Comparison of ENCODE assay signal across 8 cellular contexts in genomic region chr11:33040127-33040861, GRCh38. TPM values are rescaled to one million over a fixed set of nuclear protein-coding genes. Genes with fewer than 3 reads are reported as not detected.
DNase-seq lines count a peak whose midpoint lies in the region; ATAC-seq and TF ChIP-seq lines count a peak whose summit lies in the region.

No MANE protein-coding gene starts in this region.

- H3K9me3 ChIP-seq in CD8-positive, alpha-beta T cell (ENCODE audit: low read length) = no peaks in the 10 kb centered on the region
- H3K9me3 ChIP-seq in IMR-90 (ENCODE audit: control insufficient read depth, insufficient read depth, low read length) = no peaks in the 10 kb centered on the region
- H3K9me3 ChIP-seq in T-helper 17 cell (ENCODE audit: control insufficient read depth, low read length, poor library complexity, severe bottlenecking) = no peaks in the 10 kb centered on the region
- H3K9me3 ChIP-seq in mesenchymal stem cell (ENCODE audit: control insufficient read depth, low read length) = peaks cover under 1% of the 10 kb centered on the region

- peak overlapping the region; percentile 33; the same call in 1 of the 2 replicates for H2BK120ac ChIP-seq in IMR-90 (ENCODE audit: low read depth, low read length)
- no peak overlapping the region for H2BK120ac ChIP-seq in mesenchymal stem cell (ENCODE audit: low read depth, low read length)

- H4K8ac ChIP-seq in IMR-90 (ENCODE audit: low read depth in 2 of 2, low read length in 2 of 2) (peak overlapping the region; percentile 56 to 74; a peak in 2 of 4 replicates), mesenchymal stem cell (ENCODE audit: low read length) (no peak overlapping the region)

- peak overlapping the region; percentile 71 for H3K27ac ChIP-seq in CD8-positive, alpha-beta T cell (ENCODE audit: low read depth, low read length)
- H3K27ac ChIP-seq in IMR-90 (ENCODE audit: insufficient read depth, low read length) (peak overlapping the region; percentile 95), cingulate gyrus (ENCODE audit: low read depth, low read length) (peak overlapping the region; percentile 97), mesenchymal stem cell (ENCODE audit: low read length, poor library complexity, severe bottlenecking) (peak overlapping the region; percentile 80), temporal lobe (ENCODE audit: low read depth, low read length) (peak overlapping the region; percentile 93)

- H3K4ac ChIP-seq in IMR-90 (ENCODE audit: low read depth, low read length) (peak overlapping the region; percentile 87), mesenchymal stem cell (ENCODE audit: low read depth in 1 of 2, low read length in 2 of 2) (no peak overlapping the region)

- no TSS peak for BruUV-seq in IMR-90 (replicated peaks; lab: Mats Ljungman, UMichigan)

- TF ChIP-seq RAD21 in IMR-90 (IDR thresholded peaks at IDR 0.05; ENCODE audit: low read length) = no peak

- in situ Hi-C loops in IMR-90 (cut with MboI; ENCODE audit: low sequenced_read_pairs) = no loop called here

- H4K91ac ChIP-seq in IMR-90 (ENCODE audit: insufficient read depth, low read depth, low read length) (peak overlapping the region; percentile 67), mesenchymal stem cell (ENCODE audit: low read length) (no peak overlapping the region)

- peak overlapping the region in 1 of 2 experiments; percentile 15 for H2BK12ac ChIP-seq in mesenchymal stem cell (ENCODE audit: low read length in 2 of 2)

- H3K18ac ChIP-seq in IMR-90 (ENCODE audit: low read depth, low read length) = peak overlapping the region; percentile 8
- H3K18ac ChIP-seq in mesenchymal stem cell (ENCODE audit: low read depth in 1 of 2, low read length in 2 of 2) = peak overlapping the region; percentile 61 to 82

- H3K23ac ChIP-seq in IMR-90 (ENCODE audit: low read depth, low read length) (peak overlapping the region; percentile 93), mesenchymal stem cell (ENCODE audit: low read length in 2 of 2) (no peak overlapping the region)

- H3K27me3 ChIP-seq in CD8-positive, alpha-beta T cell (ENCODE audit: insufficient read depth, low read length) = no peaks in the 10 kb centered on the region
- H3K27me3 ChIP-seq in IMR-90 (ENCODE audit: control insufficient read depth, insufficient read depth, low read length) (no peaks in the 10 kb centered on the region), mesenchymal stem cell (ENCODE audit: control insufficient read depth in 1 of 2, insufficient read depth in 1 of 2, low read length in 2 of 2) (no peaks in the 10 kb centered on the region)

- H3K4me1 Mint-ChIP-seq in CD8-positive, alpha-beta T cell (ENCODE audit: low read depth) = peaks cover 20% of the 10 kb centered on the region
- peaks cover 15% of the 10 kb centered on the region for H3K4me1 Mint-ChIP-seq in T-helper 17 cell

- H3K27me3 Mint-ChIP-seq in CD8-positive, alpha-beta T cell (ENCODE audit: low read depth) = no peaks in the 10 kb centered on the region
- H3K27me3 Mint-ChIP-seq in T-helper 17 cell = peaks cover 3% of the 10 kb centered on the region

- H3K9me3 Mint-ChIP-seq in CD8-positive, alpha-beta T cell = no peaks in the 10 kb centered on the region

- H3K4me1 ChIP-seq in CD8-positive, alpha-beta T cell (ENCODE audit: insufficient read depth, low read length) = peaks cover 10% of the 10 kb centered on the region
- H3K4me1 ChIP-seq in IMR-90 (ENCODE audit: control insufficient read depth, insufficient read depth, low read length) = peaks cover 5% of the 10 kb centered on the region; the same call in 1 of the 2 replicates
- H3K4me1 ChIP-seq in mesenchymal stem cell (ENCODE audit: control insufficient read depth, insufficient read depth, low read depth, low read length) = peaks cover 1% of the 10 kb centered on the region

- no peak overlapping the region; the same call in 1 of the 2 replicates for H2BK20ac ChIP-seq in IMR-90 (ENCODE audit: low read depth, low read length)

- no peak for TF ChIP-seq POLR2A in IMR-90 (IDR thresholded peaks at IDR 0.05; ENCODE audit: low read depth, low read length)

- DNase-seq in CD8-positive, alpha-beta T cell = peak in 2 of 7 experiments; percentile 40 to 64
- DNase-seq in GM20000 (ENCODE audit: low spot score) = peak; percentile 72
- peak; percentile 44 for DNase-seq in IMR-90
- peak in 1 of 3 donors; percentile 17 for DNase-seq in T-helper 17 cell
- DNase-seq in mesenchymal stem cell = peak; percentile 38
- DNase-seq in NCI-H2029 treated with DMSO at 0.1 percent for 48 hours (lab: John Stamatoyannopoulos, UW) = no peak

- H3K36me3 ChIP-seq in CD8-positive, alpha-beta T cell (ENCODE audit: insufficient read depth, low read length) = no peaks in the 10 kb centered on the region
- H3K36me3 ChIP-seq in IMR-90 (ENCODE audit: control insufficient read depth, insufficient read depth, low read length) (peaks cover 4% of the 10 kb centered on the region), mesenchymal stem cell (ENCODE audit: control insufficient read depth in 1 of 2, insufficient read depth in 2 of 2, low read depth in 1 of 2, low read length in 2 of 2) (peaks cover 4 to 21% of the 10 kb centered on the region in 2 experiments)

- H2AK9ac ChIP-seq in IMR-90 (replicated peaks; ENCODE audit: low read depth, low read length, poor library complexity) = peak overlapping the region; percentile 95

- ATAC-seq in CD8-positive, alpha-beta T cell = peak; percentile 53
- ATAC-seq in IMR-90 (ENCODE audit: low read depth) = peak; percentile 8
- ATAC-seq in T-helper 17 cell = peak; percentile 55

- dilution Hi-C loops in IMR-90 (cut with HindIII; ENCODE audit: low sequenced_read_pairs, unreplicated experiment) = no loop called here

- no peak for TF ChIP-seq CTCF in CD8-positive, alpha-beta T cell (IDR thresholded peaks at IDR 0.05)
- TF ChIP-seq CTCF in GM20000 (IDR thresholded peaks at IDR 0.05; ENCODE audit: extremely low read depth, missing control alignments) (no peak), IMR-90 (conservative IDR thresholded peaks at IDR 0.05; ENCODE audit: low read depth, low read length) (no peak)

- H3K4me2 ChIP-seq in IMR-90 (ENCODE audit: low read depth, low read length) = peak overlapping the region; percentile 87
- H3K4me2 ChIP-seq in mesenchymal stem cell (ENCODE audit: low read length, poor library complexity, severe bottlenecking) = peak overlapping the region; percentile 86

- no CpG with 5 or more reads among the region's 20 CpGs for WGBS in IMR-90 (ENCODE audit: extremely low coverage in 2 of 2, insufficient read length in 1 of 2), 2 experiments
- WGBS in mesenchymal stem cell = 15% methylated on average over 16 of the region's 20 CpGs

- peak overlapping the region; percentile 98 for H3K4me3 ChIP-seq in CD8-positive, alpha-beta T cell (ENCODE audit: low read depth, low read length)
- H3K4me3 ChIP-seq in IMR-90 (ENCODE audit: insufficient read depth, low read depth, low read length) (peak overlapping the region; percentile 63), mesenchymal stem cell (ENCODE audit: insufficient read depth in 1 of 2, low read depth in 1 of 2, low read length in 2 of 2) (peak overlapping the region; percentile 85 to 89)

- POLR2A ChIA-PET in CD8-positive, alpha-beta T cell (lab: Charles Lee) = interaction anchor here (0.7 to 3.4 kb wide), 5 partner anchors 8 to 81 kb away, joined by 3 to 23 read pairs (median 7); partner anchors contain the start of gene DEPDC7
- POLR2A ChIA-PET in IMR-90 (lab: Charles Lee; ENCODE audit: unreplicated experiment) = interaction anchor here (0.9 to 1.7 kb wide), 2 partner anchors 24 to 72 kb away, joined by 3 to 6 read pairs; partner anchors contain the start of gene DEPDC7

- peak overlapping the region; percentile 91 for H3K27ac Mint-ChIP-seq in CD8-positive, alpha-beta T cell
- peak overlapping the region; percentile 87 for H3K27ac Mint-ChIP-seq in T-helper 17 cell

- CTCF ChIA-PET in CD8-positive, alpha-beta T cell (lab: Charles Lee) = interaction anchor here (1.0 to 2.5 kb wide), 3 partner anchors 17 to 24 kb away, joined by 3 to 8 read pairs (median 4); no protein-coding TSS in a partner anchor
- CTCF ChIA-PET in IMR-90 (lab: Yijun Ruan, JAX) = interaction anchor here (1.1 kb wide), 1 partner anchor 19 kb away, joined by 3 read pairs; no protein-coding TSS in a partner anchor

- H3K79me1 ChIP-seq in IMR-90 (ENCODE audit: low read depth in 1 of 2, low read length in 2 of 2) = peaks cover 24 to 33% of the 10 kb centered on the region in 2 experiments
- peaks cover 15% of the 10 kb centered on the region for H3K79me1 ChIP-seq in mesenchymal stem cell (replicated peaks; ENCODE audit: low read length, poor library complexity, severe bottlenecking)

- H2BK5ac ChIP-seq in IMR-90 (ENCODE audit: low read depth, low read length, poor library complexity, severe bottlenecking) (peak overlapping the region; percentile 98), mesenchymal stem cell (ENCODE audit: low read depth, low read length, poor library complexity, severe bottlenecking) (no peak overlapping the region)

- H3K4me3 Mint-ChIP-seq in CD8-positive, alpha-beta T cell = peak overlapping the region; percentile 95
- H3K4me3 Mint-ChIP-seq in T-helper 17 cell = peak overlapping the region; percentile 92

- H3K9ac ChIP-seq in IMR-90 (ENCODE audit: low read depth, low read length) (peak overlapping the region; percentile 91), mesenchymal stem cell (ENCODE audit: low read length) (peak overlapping the region; percentile 95)

- no peaks in the 10 kb centered on the region; the same call in 1 of the 2 replicates for H4K20me1 ChIP-seq in IMR-90 (ENCODE audit: insufficient read depth, low read length)

- intact Hi-C loops in CD8-positive, alpha-beta T cell (cut with DNase I, micrococcal nuclease) = no loop called here
- intact Hi-C loops in IMR-90 (cut with micrococcal nuclease) = no loop called here

- no peaks in the 10 kb centered on the region for H3K9me1 ChIP-seq in IMR-90 (ENCODE audit: insufficient read depth, low read length)

- peak overlapping the region; percentile 94 for H3K56ac ChIP-seq in IMR-90 (ENCODE audit: extremely low read depth, insufficient read depth, low read length)

- H2BK15ac ChIP-seq in IMR-90 (ENCODE audit: low read depth, low read length) (0 out of 3 replicates have a peak overlapping the region, but pooled peaks have one; percentile 6), mesenchymal stem cell (ENCODE audit: low read depth, poor library complexity, severe bottlenecking) (no peak overlapping the region)

- peaks cover 18% of the 10 kb centered on the region for H3K36me3 Mint-ChIP-seq in CD8-positive, alpha-beta T cell
- H3K36me3 Mint-ChIP-seq in T-helper 17 cell (ENCODE audit: low read depth) = peaks cover 4% of the 10 kb centered on the region

- H2AK5ac ChIP-seq in IMR-90 (ENCODE audit: low read depth, low read length) (peak overlapping the region; percentile 89), mesenchymal stem cell (ENCODE audit: low read length, severe bottlenecking) (no peak overlapping the region)

- peak overlapping the region; percentile 100 for H2AFZ ChIP-seq in IMR-90 (replicated peaks; ENCODE audit: low read length, poor library complexity)
- H2AFZ ChIP-seq in mesenchymal stem cell (ENCODE audit: low read depth, low read length) = no peak overlapping the region

- H3K14ac ChIP-seq in IMR-90 (replicated peaks; ENCODE audit: low read depth, low read length) (peak overlapping the region; percentile 86), mesenchymal stem cell (ENCODE audit: low read length in 2 of 2) (no peak overlapping the region)

- peak overlapping the region; percentile 20 for H4K5ac ChIP-seq in IMR-90 (ENCODE audit: low read depth, low read length)

RNA-seq across cellular contexts. Expression of gene TCP11L1, which starts 0.9 kb away (rescaled TPM):
- total RNA-seq in CD8-positive, alpha-beta T cell = 10 to 100 TPM; 10.9 to 12.3 TPM
- total RNA-seq in IMR-90 (2012; rRNA removed) = 17.4 and 23.1 TPM in 2 replicates
- polyA plus RNA-seq in IMR-90 (2012; rRNA removed) = 13.7 and 13.9 TPM in 2 replicates
- 8.7 and 8.9 TPM in 2 replicates for polyA plus RNA-seq in IMR-90 (2012; cell fraction: cytosol; rRNA removed)
- 9.7 and 14.1 TPM in 2 replicates for polyA plus RNA-seq in IMR-90 (2012; cell fraction: nucleus; rRNA removed; ENCODE audit: low replicate concordance)
- total RNA-seq in T-helper 17 cell = 10 to 100 TPM; 13.6 to 15.0 TPM
- 12.3 TPM for polyA plus RNA-seq in mesenchymal stem cell (2013, experiment 1 of 2)
- polyA plus RNA-seq in mesenchymal stem cell (2013, experiment 2 of 2) = 11.9 TPM
- total RNA-seq in temporal lobe = 39.1 TPM

RNA-seq across cellular contexts. Expression of gene DEPDC7, which starts 24.6 kb away (rescaled TPM):
- 1 to 10 TPM; 2.9 to 3.2 TPM for total RNA-seq in CD8-positive, alpha-beta T cell
- total RNA-seq in IMR-90 (2012; rRNA removed) (9.7 TPM in 2 replicates), T-helper 17 cell (under 1 TPM; 0.47 to 0.70 TPM), temporal lobe (2.2 TPM)
- polyA plus RNA-seq in IMR-90 (2012; rRNA removed) = 5.9 and 7.4 TPM in 2 replicates
- 1.2 and 1.6 TPM in 2 replicates for polyA plus RNA-seq in IMR-90 (2012; cell fraction: cytosol; rRNA removed)
- 2.8 and 14.1 TPM in 2 replicates for polyA plus RNA-seq in IMR-90 (2012; cell fraction: nucleus; rRNA removed; ENCODE audit: low replicate concordance)
- polyA plus RNA-seq in mesenchymal stem cell (2013, experiment 1 of 2) = 1.4 TPM
- 1.7 TPM for polyA plus RNA-seq in mesenchymal stem cell (2013, experiment 2 of 2)
